11 cellular contexts compared by ENCODE assay signal in the genomic region with DNA sequence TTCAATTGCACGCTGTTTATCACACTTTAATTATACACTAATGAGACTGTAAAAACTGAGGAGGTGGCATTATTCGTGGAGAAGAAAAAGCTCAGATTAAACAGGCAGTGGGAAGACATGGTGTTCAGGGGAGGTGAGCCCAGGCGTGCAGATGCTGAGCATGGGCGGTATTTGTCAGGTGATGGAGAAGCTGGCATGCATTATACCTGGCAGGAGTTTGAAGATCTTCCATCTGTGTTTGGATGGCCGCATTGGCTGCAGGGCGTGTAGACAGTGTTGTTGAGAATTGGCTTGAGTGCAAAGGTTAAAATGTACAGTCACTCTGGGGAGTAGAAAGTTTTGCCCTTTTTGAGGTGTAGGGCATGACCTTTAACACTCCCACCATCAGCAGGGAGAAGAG.
DNase-seq lines count a peak whose midpoint lies in the region; ATAC-seq and TF ChIP-seq lines count a peak whose summit lies in the region.
"Had no signal": no experiment of that assay in that cellular context is flagged by ENCODE, and none has a peak within 500 bp of the region (broad histone marks: within the 10 kb centered on the region; RNA-seq: fewer than 3 reads in every experiment).

No MANE protein-coding gene starts in this region.

- H3K4me1 Mint-ChIP-seq in activated CD8-positive, alpha-beta memory T cell treated with anti-CD3 and anti-CD28 coated beads, Interleukin-2, amount 10 ng/mL, durations not matched to agents 7 days and 5 days: peaks cover 3% of the 10 kb centered on the region
- H3K4me1 Mint-ChIP-seq in endothelial cell (ENCODE audit: unreplicated experiment): peaks cover 4% of the 10 kb centered on the region
- H3K4me1 Mint-ChIP-seq in activated T-cell treated with anti-CD3 and anti-CD28 coated beads, Interleukin-2, amount 50 U/mL, for 4 hours (ENCODE audit: low read depth): peaks cover 5% of the 10 kb centered on the region

- ATAC-seq in activated CD8-positive, alpha-beta memory T cell treated with anti-CD3 and anti-CD28 coated beads, Interleukin-2, amount 10 ng/mL, durations not matched to agents 7 days and 5 days: no peak
- no peak for ATAC-seq in activated T-cell treated with anti-CD3 and anti-CD28 coated beads, Interleukin-2, amount 50 U/mL, for 4 hours

- DNase-seq in activated CD8-positive, alpha-beta memory T cell treated with anti-CD3 and anti-CD28 coated beads, Interleukin-2, amount 10 ng/mL, durations not matched to agents 7 days and 5 days: peak; percentile 11
- DNase-seq in activated CD8-positive, alpha-beta memory T cell treated with anti-CD3 and anti-CD28 coated beads, Interleukin-2, amount 50 U/mL, for 4 hours: no peak
- DNase-seq in NCI-H69 (lab: John Stamatoyannopoulos, UW): peak; percentile 16
- no peak for DNase-seq in endothelial cell (ENCODE audit: low spot score)
- DNase-seq in KG1 (lab: John Stamatoyannopoulos, UW): no peak
- no peak for DNase-seq in caudate nucleus (lab: John Stamatoyannopoulos, UW)
- no peak for DNase-seq in activated T-cell treated with anti-CD3 and anti-CD28 coated beads, Interleukin-2, amount 50 U/mL, for 4 hours
- DNase-seq: Caco-2; CD8-positive, alpha-beta memory T cell; DND-41; GF-D8 had no signal

- H3K27ac ChIP-seq in caudate nucleus (ENCODE audit: low read depth, low read length): no peak overlapping the region

- TF ChIP-seq CTCF in endothelial cell (IDR thresholded peaks at IDR 0.05; ENCODE audit: unreplicated experiment): no peak

- H3K27ac Mint-ChIP-seq in activated CD8-positive, alpha-beta memory T cell treated with anti-CD3 and anti-CD28 coated beads, Interleukin-2, amount 10 ng/mL, durations not matched to agents 7 days and 5 days: no peak overlapping the region
- H3K27ac Mint-ChIP-seq in endothelial cell (ENCODE audit: unreplicated experiment): no peak overlapping the region
- H3K27ac Mint-ChIP-seq: CD8-positive, alpha-beta memory T cell had no signal

- H3K36me3 Mint-ChIP-seq in activated CD8-positive, alpha-beta memory T cell treated with anti-CD3 and anti-CD28 coated beads, Interleukin-2, amount 10 ng/mL, durations not matched to agents 7 days and 5 days: no peaks in the 10 kb centered on the region
- H3K36me3 Mint-ChIP-seq in endothelial cell (ENCODE audit: low read depth, unreplicated experiment): peaks cover 5% of the 10 kb centered on the region
- no peaks in the 10 kb centered on the region for H3K36me3 Mint-ChIP-seq in activated T-cell treated with anti-CD3 and anti-CD28 coated beads, Interleukin-2, amount 50 U/mL, for 4 hours (ENCODE audit: insufficient read depth)
- H3K36me3 Mint-ChIP-seq: CD8-positive, alpha-beta memory T cell had no signal

- CTCF ChIA-PET in activated CD8-positive, alpha-beta memory T cell treated with anti-CD3 and anti-CD28 coated beads, Interleukin-2, amount 10 ng/mL, durations not matched to agents 7 days and 5 days (lab: Charles Lee): no interaction called here

- no peak overlapping the region for H3K4me3 Mint-ChIP-seq in activated CD8-positive, alpha-beta memory T cell treated with anti-CD3 and anti-CD28 coated beads, Interleukin-2, amount 10 ng/mL, durations not matched to agents 7 days and 5 days
- H3K4me3 Mint-ChIP-seq in endothelial cell (ENCODE audit: unreplicated experiment): peak overlapping the region; percentile 57
- H3K4me3 Mint-ChIP-seq in activated T-cell treated with anti-CD3 and anti-CD28 coated beads, Interleukin-2, amount 50 U/mL, for 4 hours: no peak overlapping the region

- peaks cover 23% of the 10 kb centered on the region for H3K27me3 Mint-ChIP-seq in activated CD8-positive, alpha-beta memory T cell treated with anti-CD3 and anti-CD28 coated beads, Interleukin-2, amount 10 ng/mL, durations not matched to agents 7 days and 5 days
- peaks cover 14% of the 10 kb centered on the region for H3K27me3 Mint-ChIP-seq in endothelial cell (ENCODE audit: unreplicated experiment)
- peaks cover 10% of the 10 kb centered on the region for H3K27me3 Mint-ChIP-seq in activated T-cell treated with anti-CD3 and anti-CD28 coated beads, Interleukin-2, amount 50 U/mL, for 4 hours (ENCODE audit: low read depth)

- H3K9me3 Mint-ChIP-seq in activated CD8-positive, alpha-beta memory T cell treated with anti-CD3 and anti-CD28 coated beads, Interleukin-2, amount 10 ng/mL, durations not matched to agents 7 days and 5 days (ENCODE audit: low read depth): no peaks in the 10 kb centered on the region
- H3K9me3 Mint-ChIP-seq in endothelial cell (ENCODE audit: unreplicated experiment): no peaks in the 10 kb centered on the region
- no peaks in the 10 kb centered on the region for H3K9me3 Mint-ChIP-seq in activated T-cell treated with anti-CD3 and anti-CD28 coated beads, Interleukin-2, amount 50 U/mL, for 4 hours
- H3K9me3 Mint-ChIP-seq: CD8-positive, alpha-beta memory T cell had no signal

Comparison
In these comparisons a context has a peak if more than half of its experiments do, and no peak if none do; other contexts are left out.
1. DNase-seq: peak in activated CD8-positive, alpha-beta memory T cell treated with anti-CD3 and anti-CD28 coated beads, Interleukin-2, amount 10 ng/mL, durations not matched to agents 7 days and 5 days (single experiment) and NCI-H69 (single experiment); none in activated CD8-positive, alpha-beta memory T cell treated with anti-CD3 and anti-CD28 coated beads, Interleukin-2, amount 50 U/mL, for 4 hours (single experiment), endothelial cell (single experiment), KG1 (single experiment), caudate nucleus (0 of 61) and activated T-cell treated with anti-CD3 and anti-CD28 coated beads, Interleukin-2, amount 50 U/mL, for 4 hours (single experiment).